In the genomic region with DNA sequence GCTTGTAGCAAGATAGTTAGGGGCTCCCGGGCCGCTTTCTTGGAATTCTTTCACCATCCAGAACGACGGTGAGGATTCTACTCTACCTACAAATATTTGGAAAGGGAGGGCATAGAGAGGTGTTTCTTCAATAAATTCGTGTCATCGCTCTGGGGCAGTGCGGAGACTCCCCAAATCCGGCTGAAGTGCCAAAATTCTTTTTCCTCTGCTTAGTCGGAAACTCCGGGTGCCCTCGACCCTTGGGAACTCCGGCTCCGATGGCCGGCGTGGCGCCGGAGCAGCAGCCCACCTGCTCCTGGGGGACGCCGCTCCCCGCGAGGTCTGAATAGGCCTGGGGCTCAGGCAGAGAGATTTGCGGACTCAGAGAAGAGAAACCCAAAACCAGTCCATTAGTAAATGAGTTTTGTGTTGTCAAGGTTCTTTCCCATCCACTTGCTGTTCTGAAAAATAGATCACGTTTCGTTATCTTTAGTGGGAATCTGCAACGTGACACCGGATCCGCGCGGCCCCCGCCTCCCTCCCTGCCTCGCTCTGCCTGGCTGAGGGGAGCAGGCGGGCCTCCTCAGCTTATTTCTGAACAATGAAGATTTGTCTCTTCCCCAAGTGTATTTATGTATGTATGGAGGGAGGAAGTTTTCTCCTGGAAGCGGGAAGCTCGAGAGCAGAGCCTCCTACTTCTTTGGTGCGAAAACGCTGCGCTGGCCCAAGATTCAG, we compare ENCODE assay signal across 12 cellular contexts. TPM values are rescaled to one million over a fixed set of nuclear protein-coding genes. Genes with fewer than 3 reads are reported as not detected.
DNase-seq lines count a peak whose midpoint lies in the region; ATAC-seq and TF ChIP-seq lines count a peak whose summit lies in the region.
"Had no signal": no experiment of that assay in that cellular context is flagged by ENCODE, and none has a peak within 500 bp of the region (broad histone marks: within the 10 kb centered on the region; RNA-seq: fewer than 3 reads in every experiment).

No MANE protein-coding gene starts in this region.

- POLR2A ChIA-PET in AG04449 (lab: Yijun Ruan, JAX) = no interaction called here

- peaks cover 99% of the 10 kb centered on the region for H3K27me3 ChIP-seq in H7 (ENCODE audit: control insufficient read depth, insufficient read depth, low read length)

- CTCF ChIA-PET in AG04449 (lab: Yijun Ruan, JAX) = no interaction called here

- no peak for ATAC-seq in GM18502 (IDR thresholded peaks at IDR 0.05; ENCODE audit: poor library complexity, unreplicated experiment)

- in situ Hi-C loops in GM13977 (cut with MboI; ENCODE audit: low pct_unique_long_range_greater_than_20kb, low sequenced_read_pairs, unreplicated experiment) = no loop called here

- TF ChIP-seq CTCF in AG04449 (IDR thresholded peaks at IDR 0.05; ENCODE audit: insufficient read depth, low read length, missing control alignments) (no peak), GM13977 (IDR thresholded peaks at IDR 0.05; ENCODE audit: extremely low read depth, insufficient read depth, missing control alignments) (no peak)

- no peaks in the 10 kb centered on the region for H3K36me3 ChIP-seq in H7 (replicated peaks; ENCODE audit: control insufficient read depth, insufficient read depth, low read length)
- H3K36me3 ChIP-seq: right atrium auricular region had no signal

- peak overlapping the region; percentile 25 for H3K4me3 ChIP-seq in AG04449 (ENCODE audit: low read depth, low read length)
- no peak overlapping the region for H3K4me3 ChIP-seq in H7 (ENCODE audit: insufficient read depth, low read depth, low read length)
- H3K4me3 ChIP-seq: right atrium auricular region had no signal

- no peak for DNase-seq in AG04449 (ENCODE audit: low read depth, low spot score)
- DNase-seq in H7 = peak; percentile 60
- DNase-seq in SK-N-DZ (ENCODE audit: low spot score) = peak; percentile 13
- peak; percentile 92 for DNase-seq in left kidney (ENCODE audit: low read depth, low spot score)
- DNase-seq in HUDEP-2 (lab: John Stamatoyannopoulos, UW; ENCODE audit: unreplicated experiment in 76 of 76) = no peak
- no peak for DNase-seq in GM03348 (ENCODE audit: low spot score)
- no peak for DNase-seq in GM13977 (ENCODE audit: low spot score)
- DNase-seq: activated effector memory CD4-positive, alpha-beta T cell treated with anti-CD3 and anti-CD28 coated beads, Interleukin-2, amount 50 U/mL, for 16 hours; islet precursor cell; NCI-H446 had no signal

RNA-seq across cellular contexts. Expression of gene SIX1, which starts 3.6 kb away (rescaled TPM):
- 0.07 TPM in 1 of 2 replicates, not detected in the other for total RNA-seq in H7 (2014; rRNA removed; shearing (Covaris generic))
- polyA plus RNA-seq in SK-N-DZ (2014; cell fraction: cytosol; rRNA removed) = 4.6 and 4.7 TPM in 2 replicates
- polyA plus RNA-seq in SK-N-DZ (2014; cell fraction: nucleus; rRNA removed) = 2.0 and 2.8 TPM in 2 replicates
- total RNA-seq: right atrium auricular region had no signal

Comparison
In these comparisons a context has a peak if more than half of its experiments do, and no peak if none do; other contexts are left out.
1. DNase-seq: peak in H7 (single experiment), SK-N-DZ (single experiment) and left kidney (single experiment); none in AG04449 (single experiment), HUDEP-2 (0 of 76), GM03348 (single experiment) and GM13977 (single experiment).